ENCODE assay signal across 1 cellular context in the genomic region with DNA sequence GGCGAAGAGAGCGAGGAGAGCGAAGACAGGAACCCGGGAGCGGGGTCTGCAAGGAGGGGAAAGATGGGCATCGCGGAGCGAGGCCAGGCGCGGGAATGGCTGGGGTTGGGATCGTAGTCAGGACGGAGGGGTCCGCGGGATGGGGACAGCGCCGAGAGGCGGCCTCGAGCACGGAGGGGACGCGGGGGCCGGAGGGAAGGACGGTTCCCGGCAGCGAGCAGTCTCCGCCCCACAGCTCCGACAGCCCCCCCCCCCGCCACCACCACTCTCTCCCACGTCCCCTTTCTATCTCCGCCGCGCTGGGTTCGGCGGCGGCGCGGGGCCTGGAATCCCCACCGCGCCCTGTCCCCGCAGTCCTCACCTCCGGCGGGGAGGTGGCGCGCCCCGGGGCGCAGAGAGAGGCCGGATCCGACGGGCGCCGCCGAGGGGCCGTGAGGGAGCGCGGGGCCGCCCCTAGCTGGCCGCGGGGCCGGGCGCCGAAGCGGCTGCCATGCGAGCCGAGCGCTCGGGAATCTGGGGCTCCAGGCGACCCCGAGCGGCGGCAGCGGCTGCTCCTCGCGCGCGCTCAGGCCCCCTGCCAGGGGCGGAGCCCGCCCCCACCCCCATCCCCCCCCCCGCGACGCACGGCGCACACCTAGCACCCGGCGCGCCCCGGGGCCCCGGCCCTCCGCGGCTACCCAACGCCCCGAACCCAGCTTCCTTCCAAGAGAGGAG.
TF ChIP-seq lines count a peak whose summit lies in the region.

A gene with protein sequence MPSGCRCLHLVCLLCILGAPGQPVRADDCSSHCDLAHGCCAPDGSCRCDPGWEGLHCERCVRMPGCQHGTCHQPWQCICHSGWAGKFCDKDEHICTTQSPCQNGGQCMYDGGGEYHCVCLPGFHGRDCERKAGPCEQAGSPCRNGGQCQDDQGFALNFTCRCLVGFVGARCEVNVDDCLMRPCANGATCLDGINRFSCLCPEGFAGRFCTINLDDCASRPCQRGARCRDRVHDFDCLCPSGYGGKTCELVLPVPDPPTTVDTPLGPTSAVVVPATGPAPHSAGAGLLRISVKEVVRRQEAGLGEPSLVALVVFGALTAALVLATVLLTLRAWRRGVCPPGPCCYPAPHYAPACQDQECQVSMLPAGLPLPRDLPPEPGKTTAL (minus strand): TSS at position 515 of the 714 bp plus-strand sequence. CDS start 723 bp downstream, outside the sequence.

TF ChIP-seq in endothelial cell of umbilical vein, 7 proteins besides CTCF, POLR2A, EP300 and RAD21:
- no peak for TF ChIP-seq EZH2 (IDR thresholded peaks at IDR 0.05; ENCODE audit: borderline replicate concordance, low read depth, low read length, severe bottlenecking)
- no peak for TF ChIP-seq MYC (IDR thresholded peaks at IDR 0.05; ENCODE audit: low read depth, low read length)
- no peak for TF ChIP-seq POLR2AphosphoS5 (IDR thresholded peaks at IDR 0.05; ENCODE audit: insufficient read depth, low read depth, low read length)
- no peak for TF ChIP-seq FOS (IDR thresholded peaks at IDR 0.05; ENCODE audit: borderline replicate concordance, insufficient read depth, low read length)
- TF ChIP-seq, protein P1, sequence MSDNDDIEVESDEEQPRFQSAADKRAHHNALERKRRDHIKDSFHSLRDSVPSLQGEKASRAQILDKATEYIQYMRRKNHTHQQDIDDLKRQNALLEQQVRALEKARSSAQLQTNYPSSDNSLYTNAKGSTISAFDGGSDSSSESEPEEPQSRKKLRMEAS (IDR thresholded peaks at IDR 0.05; ENCODE audit: insufficient read depth, insufficient read length) = no peak
- no peak for TF ChIP-seq GATA2 (IDR thresholded peaks at IDR 0.05; ENCODE audit: insufficient read depth, insufficient read length, low read depth, low read length)
- no peak for TF ChIP-seq JUN (IDR thresholded peaks at IDR 0.05; ENCODE audit: borderline replicate concordance, insufficient read depth, insufficient read length, low read depth)
